Comparison of ENCODE assay signal across 8 cellular contexts in the genomic region with DNA sequence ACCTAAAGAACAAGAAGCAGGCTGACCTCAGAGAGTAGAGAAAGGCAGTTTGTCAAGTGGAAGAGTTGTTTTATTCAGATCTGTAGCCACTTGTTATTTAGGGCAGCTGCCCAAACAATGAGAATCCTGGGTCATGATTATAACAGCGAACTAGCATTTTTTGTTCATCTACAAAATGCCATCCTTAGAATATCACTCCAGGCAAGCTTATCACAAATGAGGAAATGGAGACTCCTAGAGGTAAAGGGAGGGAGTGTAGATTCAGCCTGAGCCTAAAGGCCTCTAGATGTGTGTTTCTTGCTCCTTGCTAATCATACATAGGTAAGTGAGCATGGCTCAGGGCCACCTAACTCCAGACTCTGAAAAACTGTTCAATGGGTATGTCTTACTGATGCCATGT.
DNase-seq lines count a peak whose midpoint lies in the region; ATAC-seq and TF ChIP-seq lines count a peak whose summit lies in the region.

No MANE protein-coding gene starts in this region.

- no peaks in the 10 kb centered on the region for H3K9me3 Mint-ChIP-seq in glutamatergic neuron (ENCODE audit: unreplicated experiment)
- no peaks in the 10 kb centered on the region for H3K9me3 Mint-ChIP-seq in activated naive CD8-positive, alpha-beta T cell treated with anti-CD3 and anti-CD28 coated beads for 36 hours

- H3K4me3 Mint-ChIP-seq in glutamatergic neuron (ENCODE audit: unreplicated experiment), result no peak overlapping the region
- H3K4me3 Mint-ChIP-seq in activated naive CD8-positive, alpha-beta T cell treated with anti-CD3 and anti-CD28 coated beads for 36 hours, result no peak overlapping the region

- no peak overlapping the region for H3K27ac ChIP-seq in DND-41 (ENCODE audit: low read length)
- H3K27ac ChIP-seq in thoracic aorta, result no peak overlapping the region

- H2AFZ ChIP-seq in DND-41 (ENCODE audit: low read depth, low read length), result no peak overlapping the region

- TF ChIP-seq RAD21 in Ishikawa (IDR thresholded peaks at IDR 0.05; ENCODE audit: low read depth), result peak; percentile 76

- H3K4me3 ChIP-seq in DND-41 (ENCODE audit: low read depth in 1 of 2, low read length in 2 of 2) (no peak overlapping the region), thoracic aorta (no peak overlapping the region)

- H3K4me1 Mint-ChIP-seq in glutamatergic neuron (ENCODE audit: low read depth, unreplicated experiment), result peaks cover 7% of the 10 kb centered on the region
- H3K4me1 Mint-ChIP-seq in activated naive CD8-positive, alpha-beta T cell treated with anti-CD3 and anti-CD28 coated beads for 36 hours, result no peaks in the 10 kb centered on the region

- no peaks in the 10 kb centered on the region for H4K20me1 ChIP-seq in DND-41 (ENCODE audit: insufficient read depth, low read length)

- H3K36me3 ChIP-seq in DND-41 (ENCODE audit: insufficient read depth, low read length), result no peaks in the 10 kb centered on the region
- no peaks in the 10 kb centered on the region for H3K36me3 ChIP-seq in thoracic aorta

- H3K4me1 ChIP-seq in DND-41 (ENCODE audit: insufficient read depth, low read length) (no peaks in the 10 kb centered on the region), thoracic aorta (ENCODE audit: control insufficient read depth in 1 of 2, low read depth in 2 of 2) (peaks cover 10 to 15% of the 10 kb centered on the region in 2 donors)

- H3K36me3 Mint-ChIP-seq in glutamatergic neuron (ENCODE audit: unreplicated experiment), result no peaks in the 10 kb centered on the region
- no peaks in the 10 kb centered on the region for H3K36me3 Mint-ChIP-seq in activated naive CD8-positive, alpha-beta T cell treated with anti-CD3 and anti-CD28 coated beads for 36 hours

- H3K9me3 ChIP-seq in DND-41 (ENCODE audit: insufficient read depth, low read length, severe bottlenecking), result no peaks in the 10 kb centered on the region
- no peaks in the 10 kb centered on the region for H3K9me3 ChIP-seq in thoracic aorta

- H3K79me2 ChIP-seq in DND-41 (ENCODE audit: insufficient read depth, low read length), result no peaks in the 10 kb centered on the region

- in situ Hi-C loops in SK-MEL-5 (cut with HindIII; ENCODE audit: low pct_unique_long_range_greater_than_20kb, low sequenced_read_pairs), result no loop called here

- no peak for DNase-seq in DND-41
- peak; percentile 76 for DNase-seq in SK-MEL-5 (ENCODE audit: low read depth, low spot score)
- DNase-seq in glutamatergic neuron, result no peak
- no peak for DNase-seq in thoracic aorta (ENCODE audit: low spot score)
- no peak for DNase-seq in activated naive CD8-positive, alpha-beta T cell treated with anti-CD3 and anti-CD28 coated beads for 36 hours

- no peak for TF ChIP-seq EP300 in Ishikawa (IDR thresholded peaks at IDR 0.05; ENCODE audit: borderline replicate concordance)

- H3K27me3 ChIP-seq in DND-41 (ENCODE audit: insufficient read depth, low read length, poor library complexity) (no peaks in the 10 kb centered on the region), thoracic aorta (replicated peaks; ENCODE audit: insufficient read depth) (no peaks in the 10 kb centered on the region)

- TF ChIP-seq CTCF in DND-41 (IDR thresholded peaks at IDR 0.05; ENCODE audit: borderline replicate concordance, extremely low read depth, low read length, poor library complexity, severe bottlenecking) (peak; percentile 55), glutamatergic neuron (IDR thresholded peaks at IDR 0.05; ENCODE audit: partially characterized antibody, unreplicated experiment) (peak; percentile 17), thoracic aorta (IDR thresholded peaks at IDR 0.05) (peak; percentile 43)

- ATAC-seq in DND-41 (ENCODE audit: insufficient read depth, low read depth), result no peak
- peak; percentile 71 for ATAC-seq in GM21390 (IDR thresholded peaks at IDR 0.05; ENCODE audit: unreplicated experiment)
- no peak for ATAC-seq in thoracic aorta (ENCODE audit: insufficient number of reproducible peaks, low FRiP score, low read depth)
- no peak for ATAC-seq in GM19455 (IDR thresholded peaks at IDR 0.05; ENCODE audit: unreplicated experiment)

- no peaks in the 10 kb centered on the region for H3K27me3 Mint-ChIP-seq in glutamatergic neuron (ENCODE audit: unreplicated experiment)
- no peaks in the 10 kb centered on the region for H3K27me3 Mint-ChIP-seq in activated naive CD8-positive, alpha-beta T cell treated with anti-CD3 and anti-CD28 coated beads for 36 hours

- no peak overlapping the region for H3K27ac Mint-ChIP-seq in glutamatergic neuron (ENCODE audit: unreplicated experiment)
- no peak overlapping the region for H3K27ac Mint-ChIP-seq in activated naive CD8-positive, alpha-beta T cell treated with anti-CD3 and anti-CD28 coated beads for 36 hours

- no peak overlapping the region for H3K4me2 ChIP-seq in DND-41 (ENCODE audit: insufficient read depth, low read length)

- no peak overlapping the region for H3K9ac ChIP-seq in DND-41 (ENCODE audit: low read depth, low read length)

TF ChIP-seq in Ishikawa, 13 proteins besides CTCF, POLR2A, EP300 and RAD21:
- TF ChIP-seq TCF12 (IDR thresholded peaks at IDR 0.05; ENCODE audit: low read depth), result no peak
- TF ChIP-seq CREB1 (IDR thresholded peaks at IDR 0.05; ENCODE audit: low read depth), result no peak
- TF ChIP-seq, protein P1, sequence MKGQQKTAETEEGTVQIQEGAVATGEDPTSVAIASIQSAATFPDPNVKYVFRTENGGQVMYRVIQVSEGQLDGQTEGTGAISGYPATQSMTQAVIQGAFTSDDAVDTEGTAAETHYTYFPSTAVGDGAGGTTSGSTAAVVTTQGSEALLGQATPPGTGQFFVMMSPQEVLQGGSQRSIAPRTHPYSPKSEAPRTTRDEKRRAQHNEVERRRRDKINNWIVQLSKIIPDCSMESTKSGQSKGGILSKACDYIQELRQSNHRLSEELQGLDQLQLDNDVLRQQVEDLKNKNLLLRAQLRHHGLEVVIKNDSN (IDR thresholded peaks at IDR 0.05), result no peak
- TF ChIP-seq YY1 (IDR thresholded peaks at IDR 0.05; ENCODE audit: low read depth), result no peak
- TF ChIP-seq NFIC (IDR thresholded peaks at IDR 0.05), result no peak
- TF ChIP-seq ZBTB7A (IDR thresholded peaks at IDR 0.05; ENCODE audit: low read depth), result no peak
- TF ChIP-seq, protein P2, sequence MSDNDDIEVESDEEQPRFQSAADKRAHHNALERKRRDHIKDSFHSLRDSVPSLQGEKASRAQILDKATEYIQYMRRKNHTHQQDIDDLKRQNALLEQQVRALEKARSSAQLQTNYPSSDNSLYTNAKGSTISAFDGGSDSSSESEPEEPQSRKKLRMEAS (IDR thresholded peaks at IDR 0.05), result no peak
- no peak for TF ChIP-seq CEBPB (IDR thresholded peaks at IDR 0.05)
- no peak for TF ChIP-seq EGR1 (IDR thresholded peaks at IDR 0.05)
- TF ChIP-seq TAF1 (IDR thresholded peaks at IDR 0.05; ENCODE audit: low read depth), result no peak
- TF ChIP-seq FOXM1 (IDR thresholded peaks at IDR 0.05; ENCODE audit: borderline replicate concordance, low read depth), result no peak
- TF ChIP-seq TEAD4 (IDR thresholded peaks at IDR 0.05), result no peak
- TF ChIP-seq, protein P3, sequence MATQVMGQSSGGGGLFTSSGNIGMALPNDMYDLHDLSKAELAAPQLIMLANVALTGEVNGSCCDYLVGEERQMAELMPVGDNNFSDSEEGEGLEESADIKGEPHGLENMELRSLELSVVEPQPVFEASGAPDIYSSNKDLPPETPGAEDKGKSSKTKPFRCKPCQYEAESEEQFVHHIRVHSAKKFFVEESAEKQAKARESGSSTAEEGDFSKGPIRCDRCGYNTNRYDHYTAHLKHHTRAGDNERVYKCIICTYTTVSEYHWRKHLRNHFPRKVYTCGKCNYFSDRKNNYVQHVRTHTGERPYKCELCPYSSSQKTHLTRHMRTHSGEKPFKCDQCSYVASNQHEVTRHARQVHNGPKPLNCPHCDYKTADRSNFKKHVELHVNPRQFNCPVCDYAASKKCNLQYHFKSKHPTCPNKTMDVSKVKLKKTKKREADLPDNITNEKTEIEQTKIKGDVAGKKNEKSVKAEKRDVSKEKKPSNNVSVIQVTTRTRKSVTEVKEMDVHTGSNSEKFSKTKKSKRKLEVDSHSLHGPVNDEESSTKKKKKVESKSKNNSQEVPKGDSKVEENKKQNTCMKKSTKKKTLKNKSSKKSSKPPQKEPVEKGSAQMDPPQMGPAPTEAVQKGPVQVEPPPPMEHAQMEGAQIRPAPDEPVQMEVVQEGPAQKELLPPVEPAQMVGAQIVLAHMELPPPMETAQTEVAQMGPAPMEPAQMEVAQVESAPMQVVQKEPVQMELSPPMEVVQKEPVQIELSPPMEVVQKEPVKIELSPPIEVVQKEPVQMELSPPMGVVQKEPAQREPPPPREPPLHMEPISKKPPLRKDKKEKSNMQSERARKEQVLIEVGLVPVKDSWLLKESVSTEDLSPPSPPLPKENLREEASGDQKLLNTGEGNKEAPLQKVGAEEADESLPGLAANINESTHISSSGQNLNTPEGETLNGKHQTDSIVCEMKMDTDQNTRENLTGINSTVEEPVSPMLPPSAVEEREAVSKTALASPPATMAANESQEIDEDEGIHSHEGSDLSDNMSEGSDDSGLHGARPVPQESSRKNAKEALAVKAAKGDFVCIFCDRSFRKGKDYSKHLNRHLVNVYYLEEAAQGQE (IDR thresholded peaks at IDR 0.05; ENCODE audit: low read depth), result no peak
